Comparison of ENCODE assay signal across 18 cellular contexts in the genomic region with DNA sequence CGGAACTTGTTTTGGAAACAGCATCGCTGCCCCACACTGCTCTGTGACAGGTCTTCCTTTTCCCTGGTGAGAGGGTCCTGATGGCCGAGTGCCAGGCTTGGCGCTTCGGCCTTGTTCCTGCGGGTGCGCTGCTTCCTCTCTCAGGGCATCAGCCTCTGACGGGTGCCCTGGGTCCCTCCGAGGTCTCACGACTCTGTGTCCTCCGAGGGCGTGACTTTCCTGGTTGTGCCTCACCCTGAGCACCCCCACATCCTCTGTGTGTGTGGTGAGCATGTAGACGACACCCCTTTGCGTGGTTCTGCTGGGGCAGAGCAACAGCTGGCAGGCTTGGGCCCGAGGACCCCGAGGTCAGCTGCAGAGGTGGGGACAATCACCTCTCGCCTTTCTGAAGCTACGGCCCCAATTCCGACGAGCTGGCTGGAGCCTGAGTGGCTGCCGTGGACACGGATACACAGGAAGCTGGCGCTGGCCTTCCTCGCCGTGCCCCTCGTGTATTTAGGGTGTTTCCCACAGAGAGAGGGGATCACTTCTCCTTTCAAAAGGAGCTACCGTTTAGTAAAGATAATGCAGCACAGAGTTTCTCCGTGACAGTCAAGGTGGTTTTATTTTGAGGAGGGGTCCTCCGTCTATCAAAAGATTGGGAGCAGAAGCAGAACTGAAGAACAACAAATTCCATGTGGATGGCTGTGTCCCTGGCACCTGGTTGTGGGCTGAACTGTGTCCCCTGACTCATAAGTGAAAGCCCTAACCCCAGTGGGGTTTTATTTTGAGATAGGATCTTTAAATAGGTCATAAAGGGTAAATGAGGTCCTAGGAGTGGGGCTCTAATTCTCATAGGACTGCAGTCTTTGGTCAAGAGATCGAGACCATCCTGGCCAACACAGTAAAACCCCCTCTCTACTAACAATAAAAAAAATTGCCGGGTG.
"Had no signal": no experiment of that assay in that cellular context is flagged by ENCODE, and none has a peak within 500 bp of the region (broad histone marks: within the 10 kb centered on the region; RNA-seq: fewer than 3 reads in every experiment).

No MANE protein-coding gene starts in this region.

- H3K27me3 ChIP-seq: transverse colon had no signal

- H3K4me3 ChIP-seq: transverse colon had no signal

- H3K27ac ChIP-seq: foreskin keratinocyte, neutrophil, parathyroid adenoma, transverse colon had no signal

- H3K9me3 ChIP-seq: neutrophil, transverse colon had no signal

- DNase-seq: activated CD4-positive, alpha-beta T cell treated with anti-CD3 and anti-CD28 coated beads, Interleukin-2, amount 10 ng/mL, durations not matched to agents 7 days and 5 days; activated CD4-positive, CD25-positive, alpha-beta regulatory T cell; activated naive CD4-positive, alpha-beta T cell; activated T-cell treated with anti-CD3 and anti-CD28 coated beads for 4 hours; anterior cingulate cortex; effector memory CD8-positive, alpha-beta T cell; foreskin keratinocyte; glutamatergic neuron; left ventricle myocardium superior; mesenchymal stem cell; natural killer cell; stimulated activated CD4-positive, alpha-beta T cell treated with anti-CD3 and anti-CD28 coated beads, Interleukin-15, amount 100 ng/mL, for 24 hours; stimulated activated CD4-positive, alpha-beta T cell treated with anti-CD3 and anti-CD28 coated beads, Interleukin-4, amount 100 ng/mL, for 1 hour; stimulated activated naive CD8-positive, alpha-beta T cell treated with anti-CD3 and anti-CD28 coated beads, Interleukin-15, Interleukin-2, amounts not matched to agents 100 U/mL and 50 U/mL, for 24 hours; T-helper 17 cell; transverse colon had no signal

- ATAC-seq: effector memory CD8-positive, alpha-beta T cell; foreskin keratinocyte; left ventricle myocardium superior; natural killer cell; stimulated activated naive CD8-positive, alpha-beta T cell treated with anti-CD3 and anti-CD28 coated beads, Interleukin-15, Interleukin-2, amounts not matched to agents 100 U/mL and 50 U/mL, for 24 hours; T-helper 17 cell had no signal

- H3K36me3 ChIP-seq: neutrophil, transverse colon had no signal

- H3K4me1 ChIP-seq: foreskin keratinocyte, parathyroid adenoma, transverse colon had no signal
